8 cellular contexts compared by ENCODE assay signal in the genomic region with DNA sequence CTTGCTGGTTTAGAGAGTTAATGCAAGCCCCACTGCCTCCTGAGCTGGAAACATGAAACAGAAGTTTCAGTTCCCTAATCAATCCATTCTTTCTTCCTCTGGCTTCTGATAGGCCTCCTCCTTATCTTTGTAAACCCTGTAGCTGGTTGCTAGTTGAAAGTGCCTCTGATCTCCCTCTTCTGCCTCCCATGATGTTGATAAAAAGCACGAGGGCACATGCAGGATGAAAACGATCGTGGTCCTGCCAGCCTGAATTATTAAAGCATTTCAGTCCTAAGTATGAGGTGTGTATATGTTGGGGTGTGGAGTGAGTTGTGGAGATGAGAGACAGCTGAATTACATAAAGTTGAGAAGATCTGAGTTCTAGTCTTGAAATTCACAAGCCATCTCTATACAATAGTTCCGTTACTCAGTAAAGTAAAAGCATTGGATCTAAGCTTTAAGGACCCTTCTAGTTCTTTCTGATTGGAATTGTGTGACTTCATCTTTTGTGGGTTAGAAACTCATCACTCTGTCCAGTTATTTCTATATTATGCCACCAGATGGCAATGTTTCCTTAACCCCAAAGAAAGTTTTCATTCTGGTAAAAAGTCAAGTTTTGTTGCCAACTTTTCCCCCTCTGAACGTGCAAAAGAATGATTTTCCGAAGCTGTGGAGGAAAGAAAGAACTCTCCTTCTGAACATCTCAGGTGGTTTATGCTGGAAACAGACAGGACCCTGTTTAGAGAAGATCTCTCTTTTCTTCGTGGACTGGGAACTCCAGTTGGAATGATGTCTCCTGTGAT. TPM values are rescaled to one million over a fixed set of nuclear protein-coding genes. Genes with fewer than 3 reads are reported as not detected.
DNase-seq lines count a peak whose midpoint lies in the region; ATAC-seq, FAIRE-seq and TF ChIP-seq lines count a peak whose summit lies in the region.

No MANE protein-coding gene starts in this region.

- intact Hi-C loops in A673 (cut with micrococcal nuclease; ENCODE audit: unreplicated experiment) (loop anchor here (1.0 to 10.0 kb wide), 5 partner anchors 305 to 1679 kb away; no protein-coding TSS in a partner anchor), GM12878 (cut with micrococcal nuclease; ENCODE audit: unreplicated experiment) (loop anchor here (1.0 to 5.0 kb wide), 4 partner anchors 66 to 806 kb away; no protein-coding TSS in a partner anchor)

- POLR2A ChIA-PET in A673 (lab: Charles Lee; ENCODE audit: low non-redundant PET), result no interaction called here
- POLR2A ChIA-PET in GM12878 (lab: Charles Lee), result interaction anchor here (0.5 kb wide), 1 partner anchor 50 kb away, joined by 3 read pairs; no protein-coding TSS in a partner anchor

- H3K27ac ChIP-seq in A673 (ENCODE audit: low read depth, low read length, poor library complexity, severe bottlenecking) (no peak overlapping the region), GM12878 (ENCODE audit: control insufficient read depth, insufficient read depth) (no peak overlapping the region), hepatocyte (peak overlapping the region; percentile 44)

- no peak for TF ChIP-seq POLR2A in GM12878 (IDR thresholded peaks at IDR 0.05; ENCODE audit: low read depth, low read length)

- peak; percentile 86 for DNase-seq in A673 (ENCODE audit: low spot score)
- peak; percentile 73 for DNase-seq in NCI-H2196 (lab: John Stamatoyannopoulos, UW; ENCODE audit: unreplicated experiment)
- DNase-seq in GM12878 (ENCODE audit: low read depth, low spot score), result peak; percentile 20
- peak; percentile 79 for DNase-seq in hepatocyte (ENCODE audit: low spot score)
- DNase-seq in activated CD8-positive, alpha-beta memory T cell treated with anti-CD3 and anti-CD28 coated beads for 24 hours, result no peak

- no peaks in the 10 kb centered on the region for H3K27me3 Mint-ChIP-seq in stimulated activated memory B cell treated with anti-CD40 and anti-IgM and Interleukin-4, amounts not matched to agents 10 μg/mL and 1 μg/mL and 100 μg/mL, for 72 hours

- no peaks in the 10 kb centered on the region for H3K79me2 ChIP-seq in GM12878 (ENCODE audit: control insufficient read depth, insufficient read depth, low read length)
- H3K79me2 ChIP-seq in hepatocyte, result no peaks in the 10 kb centered on the region

- no peak for TF ChIP-seq EP300 in GM12878 (IDR thresholded peaks at IDR 0.05; ENCODE audit: borderline replicate concordance in 1 of 2, control insufficient read depth in 1 of 2, low read depth in 2 of 2, low read length in 2 of 2)

- RAD21 ChIA-PET in GM12878 (lab: Charles Lee; ENCODE audit: unreplicated experiment), result interaction anchor here (0.9 to 3.9 kb wide), 8 partner anchors 303 to 899 kb away, joined by 3 to 20 read pairs (median 4); no protein-coding TSS in a partner anchor

- FAIRE-seq in GM12878 (lab: Jason Lieb, UNC), result peak; percentile 84

- H3K9me3 Mint-ChIP-seq in stimulated activated memory B cell treated with anti-CD40 and anti-IgM and Interleukin-4, amounts not matched to agents 10 μg/mL and 1 μg/mL and 100 μg/mL, for 72 hours, result no peaks in the 10 kb centered on the region

- peak overlapping the region; percentile 55 for H3K27ac Mint-ChIP-seq in stimulated activated memory B cell treated with anti-CD40 and anti-IgM and Interleukin-4, amounts not matched to agents 10 μg/mL and 1 μg/mL and 100 μg/mL, for 72 hours

- H3K4me1 ChIP-seq in A673 (ENCODE audit: insufficient read depth, low read length, poor library complexity, severe bottlenecking) (peaks cover 3% of the 10 kb centered on the region), GM12878 (ENCODE audit: control insufficient read depth, insufficient read depth, low read length) (no peaks in the 10 kb centered on the region), hepatocyte (ENCODE audit: insufficient read depth) (peaks cover 3% of the 10 kb centered on the region)

- 0 out of 2 replicates have a peak overlapping the region, but pooled peaks have one; percentile 5 for H3K4me2 ChIP-seq in GM12878 (ENCODE audit: control insufficient read depth, insufficient read depth)
- H3K4me2 ChIP-seq in hepatocyte, result peak overlapping the region; percentile 33

- in situ Hi-C loops in GM12878 (cut with MboI), result loop anchor here (5.0 to 10.0 kb wide), 2 partner anchors 306 to 829 kb away; partner anchors contain the start of gene SLC1A2

- no peak overlapping the region for H3K4me3 Mint-ChIP-seq in stimulated activated memory B cell treated with anti-CD40 and anti-IgM and Interleukin-4, amounts not matched to agents 10 μg/mL and 1 μg/mL and 100 μg/mL, for 72 hours

- H3K36me3 Mint-ChIP-seq in stimulated activated memory B cell treated with anti-CD40 and anti-IgM and Interleukin-4, amounts not matched to agents 10 μg/mL and 1 μg/mL and 100 μg/mL, for 72 hours, result no peaks in the 10 kb centered on the region

- H3K27me3 ChIP-seq in A673 (replicated peaks; ENCODE audit: insufficient read depth, low read depth, low read length, poor library complexity), result peaks cover 39% of the 10 kb centered on the region
- no peaks in the 10 kb centered on the region; a peak in 2 of 4 replicates for H3K27me3 ChIP-seq in GM12878 (replicated peaks in 1 of 2; ENCODE audit: control insufficient read depth in 2 of 2, insufficient read depth in 2 of 2, low read length in 1 of 2)
- no peaks in the 10 kb centered on the region for H3K27me3 ChIP-seq in hepatocyte

- no peaks in the 10 kb centered on the region for H3K36me3 ChIP-seq in A673 (ENCODE audit: insufficient read depth, low read length, poor library complexity, severe bottlenecking)
- H3K36me3 ChIP-seq in GM12878 (ENCODE audit: control insufficient read depth in 2 of 2, insufficient read depth in 2 of 2, low read length in 1 of 2), result no peaks in the 10 kb centered on the region
- H3K36me3 ChIP-seq in hepatocyte (replicated peaks; ENCODE audit: insufficient read depth, low read depth), result no peaks in the 10 kb centered on the region

- no peak overlapping the region for H3K9ac ChIP-seq in GM12878 (ENCODE audit: control insufficient read depth, insufficient read depth, low read length)

- H3K4me3 ChIP-seq in A673 (ENCODE audit: low read depth, low read length, poor library complexity, severe bottlenecking) (no peak overlapping the region), GM12878 (no peak overlapping the region), hepatocyte (no peak overlapping the region)

- SMC1A ChIA-PET in GM12878 (lab: Charles Lee; ENCODE audit: uncharacterized antibody, unreplicated experiment), result interaction anchor here (0.6 to 3.1 kb wide), 33 partner anchors 10 to 809 kb away, joined by 3 to 17 read pairs (median 3); no protein-coding TSS in a partner anchor

- H3K9me2 ChIP-seq in hepatocyte (replicated peaks; ENCODE audit: insufficient read depth), result no peaks in the 10 kb centered on the region

- ATAC-seq in HG02852 (IDR thresholded peaks at IDR 0.05; ENCODE audit: unreplicated experiment), result peak; percentile 82
- ATAC-seq in GM12878, result peak; percentile 91
- peak; percentile 94 for ATAC-seq in stimulated activated memory B cell treated with anti-CD40 and anti-IgM and Interleukin-4, amounts not matched to agents 10 μg/mL and 1 μg/mL and 100 μg/mL, for 72 hours

- peak; percentile 94 for TF ChIP-seq CTCF in A673 (conservative IDR thresholded peaks at IDR 0.05; ENCODE audit: low read depth, low read length)
- peak; percentile 62 for TF ChIP-seq CTCF in GM12872 (IDR thresholded peaks at IDR 0.05; ENCODE audit: insufficient read depth, low read depth, low read length)
- peak; percentile 54 to 64 (median 59); a peak in 5 of 6 replicates for TF ChIP-seq CTCF in GM12878 (IDR thresholded peaks at IDR 0.05 in 2 of 3, conservative IDR thresholded peaks at IDR 0.05 in 1 of 3; ENCODE audit: control insufficient read depth in 2 of 3, extremely low read depth in 1 of 3, insufficient read depth in 1 of 3, low read depth in 3 of 3, low read length in 3 of 3)
- TF ChIP-seq CTCF in hepatocyte (IDR thresholded peaks at IDR 0.05; ENCODE audit: poor library complexity), result peak; percentile 66

- H3K9me3 ChIP-seq in A673 (ENCODE audit: low read depth, low read length, poor library complexity, severe bottlenecking) (no peaks in the 10 kb centered on the region), GM12878 (replicated peaks; ENCODE audit: control insufficient read depth, insufficient read depth, low read length) (no peaks in the 10 kb centered on the region), hepatocyte (ENCODE audit: low read depth) (no peaks in the 10 kb centered on the region)

- peak; percentile 91 for TF ChIP-seq RAD21 in GM12878 (IDR thresholded peaks at IDR 0.05; ENCODE audit: insufficient read depth, low read depth, low read length)

- CTCF ChIA-PET in A673 (lab: Charles Lee), result interaction anchor here (0.7 to 1.6 kb wide), 6 partner anchors 18 to 450 kb away, joined by 3 to 4 read pairs (median 3); partner anchors contain the start of gene ELF5
- CTCF ChIA-PET in GM12878 (lab: Yijun Ruan, JAX), result interaction anchor here (0.6 to 4.1 kb wide), 33 partner anchors 15 to 899 kb away, joined by 3 to 50 read pairs (median 4); partner anchors contain the start of genes ELF5 and PDHX

- H2AFZ ChIP-seq in GM12878 (ENCODE audit: control insufficient read depth, low read depth, low read length) (no peak overlapping the region), hepatocyte (peak overlapping the region; percentile 11)

- H3K4me1 Mint-ChIP-seq in stimulated activated memory B cell treated with anti-CD40 and anti-IgM and Interleukin-4, amounts not matched to agents 10 μg/mL and 1 μg/mL and 100 μg/mL, for 72 hours, result peaks cover 24% of the 10 kb centered on the region

- BruUV-seq in A673 (replicated peaks; lab: Mats Ljungman, UMichigan), result no TSS peak
- no TSS peak for BruUV-seq in GM12878 (replicated peaks; lab: Mats Ljungman, UMichigan)

- H4K20me1 ChIP-seq in GM12878 (ENCODE audit: control insufficient read depth, insufficient read depth) (no peaks in the 10 kb centered on the region), hepatocyte (ENCODE audit: insufficient read depth, poor library complexity, severe bottlenecking) (no peaks in the 10 kb centered on the region)

- 8% methylated on average over 7 of the region's 7 CpGs for WGBS in GM12878 (ENCODE audit: insufficient coverage, insufficient replicate concordance, low lambda C conversion rate, missing lambda C conversion rate)
- 17% methylated on average over 7 of the region's 7 CpGs for WGBS in hepatocyte (ENCODE audit: low lambda C conversion rate, missing lambda C conversion rate)

RNA-seq across cellular contexts. Expression of gene EHF, which starts 34.8 kb away (rescaled TPM):
- total RNA-seq in A673 (2021) (not detected in 2 replicates), GM12878 (2014; rRNA removed) (not detected in 2 replicates), GM12878 (2014; rRNA removed; fragmentation: Illumina TruSeq; extraction: Trizol) (0.04 TPM in 1 of 2 replicates, not detected in the other), GM12878 (2021) (0.16 and 0.33 TPM in 2 replicates), hepatocyte (8.6 and 9.0 TPM in 2 replicates)
- total RNA-seq in GM12878 (2013; cell fraction: nucleolus; rRNA removed), result not detected in 2 replicates
- polyA plus RNA-seq in GM12878 (2011; ENCODE audit: low read depth), result not detected
- polyA plus RNA-seq in GM12878 (2011; rRNA removed) (0.03 TPM in 1 of 2 replicates, not detected in the other), GM12878 (2014; fragmentation: Illumina TruSeq; extraction: Trizol) (0.19 TPM in 1 of 2 replicates, not detected in the other), GM12878 (2014; fragmentation: Nextera tagmentation; extraction: Ambion mirVana) (not detected), GM12878 (2014; rRNA removed) (0.04 and 0.38 TPM in 2 replicates), GM12878 (2016; fragmentation: Nextera tagmentation; extraction: Ambion mirVana) (under 1 TPM in 1 of 2 experiments, not detected in 1; 0.08 TPM), hepatocyte (5.8 and 6.2 TPM in 2 replicates)
- polyA plus RNA-seq in GM12878 (2011; cell fraction: cytosol; rRNA removed), result not detected in 2 replicates
- polyA plus RNA-seq in GM12878 (2011; cell fraction: nucleus; rRNA removed), result not detected in 2 replicates
- not detected in 2 replicates for polyA plus RNA-seq in GM12878 (2012)
- polyA minus RNA-seq in GM12878 (2011; rRNA and poly(A)+ RNA removed), result not detected in 2 replicates
- not detected in 2 replicates for polyA minus RNA-seq in GM12878 (2011; cell fraction: cytosol; rRNA and poly(A)+ RNA removed)
- polyA minus RNA-seq in GM12878 (2011; cell fraction: nucleus; rRNA and poly(A)+ RNA removed), result not detected in 2 replicates
